1 cellular context compared by ENCODE assay signal in the genomic region with DNA sequence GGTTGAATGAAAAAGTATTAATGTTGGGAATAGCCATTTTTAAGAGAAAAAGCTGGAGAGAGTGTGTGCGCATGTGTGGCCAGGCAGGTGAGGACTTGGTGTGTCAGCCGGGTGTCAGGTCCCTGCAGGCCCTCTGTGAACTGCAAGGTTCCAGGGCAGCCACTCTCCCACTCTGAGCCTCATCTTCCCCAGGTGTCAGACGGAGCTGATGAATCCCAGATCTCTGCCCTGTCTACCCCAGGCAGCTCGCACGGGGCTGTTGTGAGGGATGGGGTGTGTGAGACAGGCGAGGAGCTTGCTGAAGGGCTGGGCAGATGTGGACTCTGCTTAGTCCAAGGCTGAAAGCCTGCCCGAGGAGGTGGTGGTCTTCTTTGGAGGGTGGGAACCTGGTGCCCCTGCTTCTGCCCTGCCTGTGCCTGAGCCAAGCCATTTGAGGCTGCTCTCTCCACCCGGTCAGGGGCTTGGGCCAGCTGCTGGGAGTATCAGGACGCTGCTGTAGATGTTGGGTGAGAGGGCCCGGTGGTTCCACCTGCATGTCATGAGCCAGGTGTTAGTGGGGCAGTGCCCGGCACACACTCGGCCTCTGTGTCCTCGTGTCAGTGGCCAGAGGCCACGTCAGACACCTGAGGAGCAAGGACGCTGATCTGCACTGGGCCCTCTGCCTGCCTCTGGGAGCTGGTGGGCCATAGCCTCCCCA.
TF ChIP-seq lines count a peak whose summit lies in the region.

No MANE protein-coding gene starts in this region.

TF ChIP-seq in GM23338, 12 proteins besides CTCF, POLR2A, EP300 and RAD21 (continued from another document):
- TF ChIP-seq, protein P1, sequence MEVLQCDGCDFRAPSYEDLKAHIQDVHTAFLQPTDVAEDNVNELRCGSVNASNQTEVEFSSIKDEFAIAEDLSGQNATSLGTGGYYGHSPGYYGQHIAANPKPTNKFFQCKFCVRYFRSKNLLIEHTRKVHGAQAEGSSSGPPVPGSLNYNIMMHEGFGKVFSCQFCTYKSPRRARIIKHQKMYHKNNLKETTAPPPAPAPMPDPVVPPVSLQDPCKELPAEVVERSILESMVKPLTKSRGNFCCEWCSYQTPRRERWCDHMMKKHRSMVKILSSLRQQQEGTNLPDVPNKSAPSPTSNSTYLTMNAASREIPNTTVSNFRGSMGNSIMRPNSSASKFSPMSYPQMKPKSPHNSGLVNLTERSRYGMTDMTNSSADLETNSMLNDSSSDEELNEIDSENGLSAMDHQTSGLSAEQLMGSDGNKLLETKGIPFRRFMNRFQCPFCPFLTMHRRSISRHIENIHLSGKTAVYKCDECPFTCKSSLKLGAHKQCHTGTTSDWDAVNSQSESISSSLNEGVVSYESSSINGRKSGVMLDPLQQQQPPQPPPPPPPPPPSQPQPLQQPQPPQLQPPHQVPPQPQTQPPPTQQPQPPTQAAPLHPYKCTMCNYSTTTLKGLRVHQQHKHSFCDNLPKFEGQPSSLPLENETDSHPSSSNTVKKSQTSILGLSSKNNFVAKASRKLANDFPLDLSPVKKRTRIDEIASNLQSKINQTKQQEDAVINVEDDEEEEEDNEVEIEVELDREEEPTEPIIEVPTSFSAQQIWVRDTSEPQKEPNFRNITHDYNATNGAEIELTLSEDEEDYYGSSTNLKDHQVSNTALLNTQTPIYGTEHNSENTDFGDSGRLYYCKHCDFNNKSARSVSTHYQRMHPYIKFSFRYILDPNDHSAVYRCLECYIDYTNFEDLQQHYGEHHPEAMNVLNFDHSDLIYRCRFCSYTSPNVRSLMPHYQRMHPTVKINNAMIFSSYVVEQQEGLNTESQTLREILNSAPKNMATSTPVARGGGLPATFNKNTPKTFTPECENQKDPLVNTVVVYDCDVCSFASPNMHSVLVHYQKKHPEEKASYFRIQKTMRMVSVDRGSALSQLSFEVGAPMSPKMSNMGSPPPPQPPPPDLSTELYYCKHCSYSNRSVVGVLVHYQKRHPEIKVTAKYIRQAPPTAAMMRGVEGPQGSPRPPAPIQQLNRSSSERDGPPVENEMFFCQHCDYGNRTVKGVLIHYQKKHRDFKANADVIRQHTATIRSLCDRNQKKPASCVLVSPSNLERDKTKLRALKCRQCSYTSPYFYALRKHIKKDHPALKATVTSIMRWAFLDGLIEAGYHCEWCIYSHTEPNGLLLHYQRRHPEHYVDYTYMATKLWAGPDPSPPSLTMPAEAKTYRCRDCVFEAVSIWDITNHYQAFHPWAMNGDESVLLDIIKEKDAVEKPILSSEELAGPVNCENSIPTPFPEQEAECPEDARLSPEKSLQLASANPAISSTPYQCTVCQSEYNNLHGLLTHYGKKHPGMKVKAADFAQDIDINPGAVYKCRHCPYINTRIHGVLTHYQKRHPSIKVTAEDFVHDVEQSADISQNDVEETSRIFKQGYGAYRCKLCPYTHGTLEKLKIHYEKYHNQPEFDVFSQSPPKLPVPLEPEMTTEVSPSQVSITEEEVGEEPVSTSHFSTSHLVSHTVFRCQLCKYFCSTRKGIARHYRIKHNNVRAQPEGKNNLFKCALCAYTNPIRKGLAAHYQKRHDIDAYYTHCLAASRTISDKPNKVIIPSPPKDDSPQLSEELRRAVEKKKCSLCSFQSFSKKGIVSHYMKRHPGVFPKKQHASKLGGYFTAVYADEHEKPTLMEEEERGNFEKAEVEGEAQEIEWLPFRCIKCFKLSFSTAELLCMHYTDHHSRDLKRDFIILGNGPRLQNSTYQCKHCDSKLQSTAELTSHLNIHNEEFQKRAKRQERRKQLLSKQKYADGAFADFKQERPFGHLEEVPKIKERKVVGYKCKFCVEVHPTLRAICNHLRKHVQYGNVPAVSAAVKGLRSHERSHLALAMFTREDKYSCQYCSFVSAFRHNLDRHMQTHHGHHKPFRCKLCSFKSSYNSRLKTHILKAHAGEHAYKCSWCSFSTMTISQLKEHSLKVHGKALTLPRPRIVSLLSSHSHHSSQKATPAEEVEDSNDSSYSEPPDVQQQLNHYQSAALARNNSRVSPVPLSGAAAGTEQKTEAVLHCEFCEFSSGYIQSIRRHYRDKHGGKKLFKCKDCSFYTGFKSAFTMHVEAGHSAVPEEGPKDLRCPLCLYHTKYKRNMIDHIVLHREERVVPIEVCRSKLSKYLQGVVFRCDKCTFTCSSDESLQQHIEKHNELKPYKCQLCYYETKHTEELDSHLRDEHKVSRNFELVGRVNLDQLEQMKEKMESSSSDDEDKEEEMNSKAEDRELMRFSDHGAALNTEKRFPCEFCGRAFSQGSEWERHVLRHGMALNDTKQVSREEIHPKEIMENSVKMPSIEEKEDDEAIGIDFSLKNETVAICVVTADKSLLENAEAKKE (CRISPR knock-in tag; IDR thresholded peaks at IDR 0.05), result no peak
- TF ChIP-seq EZH2phosphoT487 (IDR thresholded peaks at IDR 0.05; ENCODE audit: unreplicated experiment), result no peak
- TF ChIP-seq POLR2AphosphoS5 (IDR thresholded peaks at IDR 0.05; ENCODE audit: low read depth), result no peak
- TF ChIP-seq ZNF331 (CRISPR knock-in tag; IDR thresholded peaks at IDR 0.05; ENCODE audit: low read depth), result no peak
- TF ChIP-seq STAT1 (IDR thresholded peaks at IDR 0.05; ENCODE audit: unreplicated experiment), result no peak
- TF ChIP-seq CREB1 (CRISPR knock-in tag; IDR thresholded peaks at IDR 0.05; ENCODE audit: low read depth), result no peak
- no peak for TF ChIP-seq JUNB (IDR thresholded peaks at IDR 0.05; ENCODE audit: unreplicated experiment)
- TF ChIP-seq ZNF114 (CRISPR knock-in tag; IDR thresholded peaks at IDR 0.05), result no peak
- TF ChIP-seq, protein P2, sequence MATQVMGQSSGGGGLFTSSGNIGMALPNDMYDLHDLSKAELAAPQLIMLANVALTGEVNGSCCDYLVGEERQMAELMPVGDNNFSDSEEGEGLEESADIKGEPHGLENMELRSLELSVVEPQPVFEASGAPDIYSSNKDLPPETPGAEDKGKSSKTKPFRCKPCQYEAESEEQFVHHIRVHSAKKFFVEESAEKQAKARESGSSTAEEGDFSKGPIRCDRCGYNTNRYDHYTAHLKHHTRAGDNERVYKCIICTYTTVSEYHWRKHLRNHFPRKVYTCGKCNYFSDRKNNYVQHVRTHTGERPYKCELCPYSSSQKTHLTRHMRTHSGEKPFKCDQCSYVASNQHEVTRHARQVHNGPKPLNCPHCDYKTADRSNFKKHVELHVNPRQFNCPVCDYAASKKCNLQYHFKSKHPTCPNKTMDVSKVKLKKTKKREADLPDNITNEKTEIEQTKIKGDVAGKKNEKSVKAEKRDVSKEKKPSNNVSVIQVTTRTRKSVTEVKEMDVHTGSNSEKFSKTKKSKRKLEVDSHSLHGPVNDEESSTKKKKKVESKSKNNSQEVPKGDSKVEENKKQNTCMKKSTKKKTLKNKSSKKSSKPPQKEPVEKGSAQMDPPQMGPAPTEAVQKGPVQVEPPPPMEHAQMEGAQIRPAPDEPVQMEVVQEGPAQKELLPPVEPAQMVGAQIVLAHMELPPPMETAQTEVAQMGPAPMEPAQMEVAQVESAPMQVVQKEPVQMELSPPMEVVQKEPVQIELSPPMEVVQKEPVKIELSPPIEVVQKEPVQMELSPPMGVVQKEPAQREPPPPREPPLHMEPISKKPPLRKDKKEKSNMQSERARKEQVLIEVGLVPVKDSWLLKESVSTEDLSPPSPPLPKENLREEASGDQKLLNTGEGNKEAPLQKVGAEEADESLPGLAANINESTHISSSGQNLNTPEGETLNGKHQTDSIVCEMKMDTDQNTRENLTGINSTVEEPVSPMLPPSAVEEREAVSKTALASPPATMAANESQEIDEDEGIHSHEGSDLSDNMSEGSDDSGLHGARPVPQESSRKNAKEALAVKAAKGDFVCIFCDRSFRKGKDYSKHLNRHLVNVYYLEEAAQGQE (IDR thresholded peaks at IDR 0.05; ENCODE audit: unreplicated experiment), result no peak
- TF ChIP-seq EZH2 (IDR thresholded peaks at IDR 0.05; ENCODE audit: low read depth, unreplicated experiment), result no peak
- TF ChIP-seq, protein P3, sequence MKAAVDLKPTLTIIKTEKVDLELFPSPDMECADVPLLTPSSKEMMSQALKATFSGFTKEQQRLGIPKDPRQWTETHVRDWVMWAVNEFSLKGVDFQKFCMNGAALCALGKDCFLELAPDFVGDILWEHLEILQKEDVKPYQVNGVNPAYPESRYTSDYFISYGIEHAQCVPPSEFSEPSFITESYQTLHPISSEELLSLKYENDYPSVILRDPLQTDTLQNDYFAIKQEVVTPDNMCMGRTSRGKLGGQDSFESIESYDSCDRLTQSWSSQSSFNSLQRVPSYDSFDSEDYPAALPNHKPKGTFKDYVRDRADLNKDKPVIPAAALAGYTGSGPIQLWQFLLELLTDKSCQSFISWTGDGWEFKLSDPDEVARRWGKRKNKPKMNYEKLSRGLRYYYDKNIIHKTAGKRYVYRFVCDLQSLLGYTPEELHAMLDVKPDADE (IDR thresholded peaks at IDR 0.05), result no peak
